Comparison of ENCODE assay signal across 26 cellular contexts in genomic region chr19:3102239-3103140, GRCh38. TPM values are rescaled to one million over a fixed set of nuclear protein-coding genes. Genes with fewer than 3 reads are reported as not detected.
DNase-seq lines count a peak whose midpoint lies in the region; ATAC-seq, FAIRE-seq and TF ChIP-seq lines count a peak whose summit lies in the region.
"Had no signal": no experiment of that assay in that cellular context is flagged by ENCODE, and none has a peak within 500 bp of the region (broad histone marks: within the 10 kb centered on the region; RNA-seq: fewer than 3 reads in every experiment).

No MANE protein-coding gene starts in this region.

- CTCF ChIA-PET in GM12878 (lab: Yijun Ruan, JAX): interaction anchor here (1.3 to 5.3 kb wide), 8 partner anchors 10 to 455 kb away, joined by 3 to 43 read pairs (median 10); no protein-coding TSS in a partner anchor
- CTCF ChIA-PET in PC-3 (lab: Charles Lee): no interaction called here

- H3K27ac ChIP-seq in BLaER1 (0 out of 2 replicates have a peak overlapping the region, but pooled peaks have one; percentile 35), GM12878 (ENCODE audit: control insufficient read depth, insufficient read depth) (no peak overlapping the region), osteoblast (ENCODE audit: low read depth, low read length) (no peak overlapping the region), PC-3 (ENCODE audit: low read length) (no peak overlapping the region)
- H3K27ac ChIP-seq: SK-N-MC had no signal

- TF ChIP-seq CTCF in GM06990 (IDR thresholded peaks at IDR 0.05; ENCODE audit: insufficient read depth, low read length, poor library complexity, severe bottlenecking) (no peak), GM12878 (IDR thresholded peaks at IDR 0.05 in 2 of 3, conservative IDR thresholded peaks at IDR 0.05 in 1 of 3; ENCODE audit: control insufficient read depth in 2 of 3, extremely low read depth in 1 of 3, insufficient read depth in 1 of 3, low read depth in 3 of 3, low read length in 3 of 3) (no peak), osteoblast (IDR thresholded peaks at IDR 0.05; ENCODE audit: extremely low read depth, low read depth, low read length) (no peak), lower leg skin (IDR thresholded peaks at IDR 0.05) (no peak), PC-3 (conservative IDR thresholded peaks at IDR 0.05; ENCODE audit: low read depth, low read length) (no peak)

- RAD21 ChIA-PET in GM12878 (lab: Charles Lee; ENCODE audit: unreplicated experiment): no interaction called here

- no peaks in the 10 kb centered on the region for H3K9me2 ChIP-seq in PC-3 (replicated peaks; ENCODE audit: low read length)

- BruUV-seq in GM12878 (replicated peaks; lab: Mats Ljungman, UMichigan) (no TSS peak), PC-3 (replicated peaks; lab: Mats Ljungman, UMichigan) (no TSS peak)

- H3K9me3 Mint-ChIP-seq in stimulated activated effector memory CD8-positive, alpha-beta T cell treated with anti-CD3 and anti-CD28 coated beads, Interleukin-12 subunit alpha, Interleukin-12 subunit beta, amount 100 ng/mL, for 72 hours: no peaks in the 10 kb centered on the region
- H3K9me3 Mint-ChIP-seq: CD8-positive, alpha-beta memory T cell; HFFc6 had no signal

- no peak for TF ChIP-seq EP300 in GM12878 (IDR thresholded peaks at IDR 0.05; ENCODE audit: borderline replicate concordance in 1 of 2, control insufficient read depth in 1 of 2, low read depth in 2 of 2, low read length in 2 of 2)

- no peaks in the 10 kb centered on the region for H3F3A ChIP-seq in PC-3 (ENCODE audit: low read length, unreplicated experiment)

- no peak overlapping the region for H2AFZ ChIP-seq in GM12878 (ENCODE audit: control insufficient read depth, low read depth, low read length)
- H2AFZ ChIP-seq in osteoblast (ENCODE audit: low read length): no peak overlapping the region
- H2AFZ ChIP-seq in PC-3 (ENCODE audit: low read length): no peak overlapping the region

- POLR2A ChIA-PET in GM12878 (lab: Charles Lee) (no interaction called here), PC-3 (lab: Charles Lee; ENCODE audit: unreplicated experiment) (interaction anchor here (0.5 kb wide), 1 partner anchor 625 kb away, joined by 10 read pairs; no protein-coding TSS in a partner anchor)

- FAIRE-seq in GM12878 (lab: Jason Lieb, UNC): no peak
- FAIRE-seq: GM18507 had no signal

- H3K36me3 Mint-ChIP-seq in stimulated activated effector memory CD8-positive, alpha-beta T cell treated with anti-CD3 and anti-CD28 coated beads, Interleukin-12 subunit alpha, Interleukin-12 subunit beta, amount 100 ng/mL, for 72 hours: no peaks in the 10 kb centered on the region
- H3K36me3 Mint-ChIP-seq: CD8-positive, alpha-beta memory T cell had no signal

- intact Hi-C loops in GM12878 (cut with micrococcal nuclease; ENCODE audit: unreplicated experiment) (no loop called here), lower leg skin (cut with DNase I; ENCODE audit: low total_unique reads) (loop anchor here (10.0 kb wide), 1 partner anchor 138 kb away; no protein-coding TSS in a partner anchor), PC-3 (cut with micrococcal nuclease) (no loop called here)

- no peaks in the 10 kb centered on the region for H3K9me3 ChIP-seq in BLaER1
- H3K9me3 ChIP-seq in GM12878 (replicated peaks; ENCODE audit: control insufficient read depth, insufficient read depth, low read length): no peaks in the 10 kb centered on the region
- no peaks in the 10 kb centered on the region for H3K9me3 ChIP-seq in osteoblast (ENCODE audit: low read depth, low read length)
- no peaks in the 10 kb centered on the region for H3K9me3 ChIP-seq in PC-3 (ENCODE audit: low read length)

- 71% methylated on average over 33 of the region's 34 CpGs for WGBS in GM12878 (ENCODE audit: insufficient coverage, insufficient replicate concordance, low lambda C conversion rate, missing lambda C conversion rate)
- WGBS in lower leg skin, 2 donors: 79 to 85% methylated on average over 29 to 31 of the region's 34 CpGs

- H3K27me3 ChIP-seq in BLaER1 (no peaks in the 10 kb centered on the region), GM06990 (replicated peaks; ENCODE audit: control insufficient read depth, insufficient read depth, low read length) (no peaks in the 10 kb centered on the region), GM12878 (replicated peaks in 1 of 2; ENCODE audit: control insufficient read depth in 2 of 2, insufficient read depth in 2 of 2, low read length in 1 of 2) (no peaks in the 10 kb centered on the region; a peak in 1 of 4 replicates), osteoblast (ENCODE audit: insufficient read depth, low read length) (no peaks in the 10 kb centered on the region), PC-3 (ENCODE audit: low read length) (no peaks in the 10 kb centered on the region)

- H3K36me3 ChIP-seq in BLaER1: 0 out of 2 replicates have a peak, but pooled peaks cover 4% of the 10 kb centered on the region
- no peaks in the 10 kb centered on the region for H3K36me3 ChIP-seq in GM06990 (ENCODE audit: control insufficient read depth, insufficient read depth, low read length)
- no peaks in the 10 kb centered on the region for H3K36me3 ChIP-seq in GM12878 (ENCODE audit: control insufficient read depth in 2 of 2, insufficient read depth in 2 of 2, low read length in 1 of 2)
- no peaks in the 10 kb centered on the region for H3K36me3 ChIP-seq in osteoblast (ENCODE audit: insufficient read depth, low read length)
- no peaks in the 10 kb centered on the region for H3K36me3 ChIP-seq in PC-3 (ENCODE audit: low read depth, low read length)

- in situ Hi-C loops in GM12878 (cut with MboI): loop anchor here (5.0 kb wide), 1 partner anchor 140 kb away; no protein-coding TSS in a partner anchor

- H3K4me1 ChIP-seq in BLaER1 (peaks cover 100% of the 10 kb centered on the region), GM12878 (ENCODE audit: control insufficient read depth, insufficient read depth, low read length) (peaks cover 6% of the 10 kb centered on the region), osteoblast (ENCODE audit: insufficient read depth, low read length) (peaks cover 19% of the 10 kb centered on the region), PC-3 (ENCODE audit: insufficient read depth, low read length) (no peaks in the 10 kb centered on the region)

- ATAC-seq in GM12878: no peak
- ATAC-seq in PC-3: no peak
- no peak for ATAC-seq in stimulated activated effector memory CD8-positive, alpha-beta T cell treated with anti-CD3 and anti-CD28 coated beads, Interleukin-12 subunit alpha, Interleukin-12 subunit beta, amount 100 ng/mL, for 72 hours
- ATAC-seq: Panc1 had no signal

- no peak for TF ChIP-seq RAD21 in GM12878 (IDR thresholded peaks at IDR 0.05; ENCODE audit: insufficient read depth, low read depth, low read length)

- peak; percentile 6 for DNase-seq in GM06990 (ENCODE audit: extremely low read depth, insufficient read length)
- DNase-seq in GM12878 (ENCODE audit: low read depth, low spot score): no peak
- peak; percentile 80 for DNase-seq in osteoblast (ENCODE audit: insufficient read length, low spot score, missing footprints)
- DNase-seq in lower leg skin (ENCODE audit: low spot score in 2 of 2): no peak
- no peak for DNase-seq in PC-3
- DNase-seq in stimulated activated effector memory CD8-positive, alpha-beta T cell treated with anti-CD3 and anti-CD28 coated beads, Interleukin-12 subunit alpha, Interleukin-12 subunit beta, amount 100 ng/mL, for 72 hours (ENCODE audit: low spot score in 2 of 2): no peak
- DNase-seq: CD8-positive, alpha-beta memory T cell; DMS79 treated with DMSO at 0.1 percent for 48 hours; GF-D8; HFFc6; IMR-90; NCI-H1092; NCI-H1417 treated with DMSO at 0.1 percent for 48 hours; NCI-H1694 treated with DMSO at 0.1 percent for 48 hours; NCI-H2081; NCI-H226; NCI-H510A; NCI-H69; SIG-M5; SW 1271 had no signal

- SMC1A ChIA-PET in GM12878 (lab: Charles Lee; ENCODE audit: uncharacterized antibody, unreplicated experiment): interaction anchor here (1.2 to 2.0 kb wide), 2 partner anchors 22 to 26 kb away, joined by 3 to 10 read pairs; no protein-coding TSS in a partner anchor

- H4K20me1 ChIP-seq in BLaER1: peaks cover 98% of the 10 kb centered on the region
- no peaks in the 10 kb centered on the region for H4K20me1 ChIP-seq in GM12878 (ENCODE audit: control insufficient read depth, insufficient read depth)
- peaks cover 79% of the 10 kb centered on the region for H4K20me1 ChIP-seq in osteoblast (ENCODE audit: insufficient read depth, low read length)
- 0 out of 2 replicates have a peak, but pooled peaks cover 4% of the 10 kb centered on the region for H4K20me1 ChIP-seq in PC-3 (ENCODE audit: low read length)

- H3K4me3 Mint-ChIP-seq in stimulated activated effector memory CD8-positive, alpha-beta T cell treated with anti-CD3 and anti-CD28 coated beads, Interleukin-12 subunit alpha, Interleukin-12 subunit beta, amount 100 ng/mL, for 72 hours: no peak overlapping the region
- H3K4me3 Mint-ChIP-seq: CD14-positive monocyte; CD8-positive, alpha-beta memory T cell; HFFc6 had no signal

- H3K4me3 ChIP-seq in BLaER1: no peak overlapping the region
- no peak overlapping the region for H3K4me3 ChIP-seq in GM06990 (replicated peaks; ENCODE audit: low read depth, low read length)
- no peak overlapping the region for H3K4me3 ChIP-seq in GM12878
- no peak overlapping the region for H3K4me3 ChIP-seq in osteoblast (ENCODE audit: insufficient read depth, low read length)
- H3K4me3 ChIP-seq in lower leg skin (ENCODE audit: low read depth, poor library complexity, severe bottlenecking): no peak overlapping the region
- H3K4me3 ChIP-seq in PC-3 (ENCODE audit: low read length): no peak overlapping the region
- H3K4me3 ChIP-seq: SK-N-MC had no signal

- peaks cover 14% of the 10 kb centered on the region for H3K4me1 Mint-ChIP-seq in stimulated activated effector memory CD8-positive, alpha-beta T cell treated with anti-CD3 and anti-CD28 coated beads, Interleukin-12 subunit alpha, Interleukin-12 subunit beta, amount 100 ng/mL, for 72 hours

- H3K4me2 ChIP-seq in BLaER1: peak overlapping the region; percentile 100
- no peak overlapping the region for H3K4me2 ChIP-seq in GM12878 (ENCODE audit: control insufficient read depth, insufficient read depth)
- no peak overlapping the region for H3K4me2 ChIP-seq in osteoblast (ENCODE audit: insufficient read depth, low read length)
- H3K4me2 ChIP-seq in PC-3 (ENCODE audit: low read length): no peak overlapping the region

- H3K27ac Mint-ChIP-seq in stimulated activated effector memory CD8-positive, alpha-beta T cell treated with anti-CD3 and anti-CD28 coated beads, Interleukin-12 subunit alpha, Interleukin-12 subunit beta, amount 100 ng/mL, for 72 hours: no peak overlapping the region
- H3K27ac Mint-ChIP-seq: CD14-positive monocyte, HFFc6 had no signal

- TF ChIP-seq POLR2A in GM12878 (IDR thresholded peaks at IDR 0.05; ENCODE audit: low read depth, low read length) (no peak), lower leg skin (IDR thresholded peaks at IDR 0.05) (no peak)

- no peak overlapping the region for H3K9ac ChIP-seq in BLaER1
- no peak overlapping the region for H3K9ac ChIP-seq in GM12878 (ENCODE audit: control insufficient read depth, insufficient read depth, low read length)
- no peak overlapping the region for H3K9ac ChIP-seq in PC-3 (ENCODE audit: low read length)

- H3K79me2 ChIP-seq in GM12878 (ENCODE audit: control insufficient read depth, insufficient read depth, low read length): no peaks in the 10 kb centered on the region
- peaks cover 96% of the 10 kb centered on the region for H3K79me2 ChIP-seq in osteoblast (ENCODE audit: insufficient read depth, low read length)
- H3K79me2 ChIP-seq in PC-3 (ENCODE audit: low read length): peaks cover 90% of the 10 kb centered on the region

RNA-seq across cellular contexts. Expression of gene GNA11, which starts 8.3 kb away (rescaled TPM):
- total RNA-seq in GM12878 (2013; cell fraction: nucleolus; rRNA removed): 5.3 and 6.9 TPM in 2 replicates
- 5.0 and 6.8 TPM in 2 replicates for total RNA-seq in GM12878 (2014; rRNA removed)
- 3.0 and 4.7 TPM in 2 replicates for total RNA-seq in GM12878 (2014; rRNA removed; fragmentation: Illumina TruSeq; extraction: Trizol)
- total RNA-seq in GM12878 (2021): 9.7 and 10.6 TPM in 2 replicates
- polyA plus RNA-seq in GM12878 (2011; ENCODE audit: low read depth): 3.1 TPM
- polyA plus RNA-seq in GM12878 (2011; rRNA removed): 1.1 and 1.6 TPM in 2 replicates
- polyA plus RNA-seq in GM12878 (2011; cell fraction: cytosol; rRNA removed): 3.6 and 4.8 TPM in 2 replicates
- polyA plus RNA-seq in GM12878 (2011; cell fraction: nucleus; rRNA removed): 6.0 and 6.4 TPM in 2 replicates
- 5.0 and 5.7 TPM in 2 replicates for polyA plus RNA-seq in GM12878 (2012)
- 7.5 and 7.9 TPM in 2 replicates for polyA plus RNA-seq in GM12878 (2014; fragmentation: Illumina TruSeq; extraction: Trizol)
- polyA plus RNA-seq in GM12878 (2014; fragmentation: Nextera tagmentation; extraction: Ambion mirVana): under 1 TPM; 0.07 to 0.21 TPM
- polyA plus RNA-seq in GM12878 (2014; rRNA removed): 5.5 and 6.4 TPM in 2 replicates
- 1 to 10 TPM; 1.9 to 2.2 TPM for polyA plus RNA-seq in GM12878 (2016; fragmentation: Nextera tagmentation; extraction: Ambion mirVana)
- polyA minus RNA-seq in GM12878 (2011; rRNA and poly(A)+ RNA removed): 5.2 and 7.8 TPM in 2 replicates
- 1.6 and 2.8 TPM in 2 replicates for polyA minus RNA-seq in GM12878 (2011; cell fraction: cytosol; rRNA and poly(A)+ RNA removed)
- 0.60 and 2.1 TPM in 2 replicates for polyA minus RNA-seq in GM12878 (2011; cell fraction: nucleus; rRNA and poly(A)+ RNA removed)
- 73.7 and 74.2 TPM in 2 replicates for total RNA-seq in osteoblast
- 10 to 100 TPM; 42.5 to 63.8 (median 56.5) TPM for total RNA-seq in lower leg skin
- 59.6 and 89.4 TPM in 2 replicates for total RNA-seq in PC-3 (2014; rRNA removed)

RNA-seq across cellular contexts. Expression of gene GNA15, which starts 33.3 kb away (rescaled TPM):
- total RNA-seq in GM12878 (2013; cell fraction: nucleolus; rRNA removed): 17.5 and 19.5 TPM in 2 replicates
- 16.7 and 18.0 TPM in 2 replicates for total RNA-seq in GM12878 (2014; rRNA removed)
- total RNA-seq in GM12878 (2014; rRNA removed; fragmentation: Illumina TruSeq; extraction: Trizol): 8.7 and 9.5 TPM in 2 replicates
- total RNA-seq in GM12878 (2021): 16.2 and 16.9 TPM in 2 replicates
- polyA plus RNA-seq in GM12878 (2011; ENCODE audit: low read depth): 1.9 TPM
- polyA plus RNA-seq in GM12878 (2011; rRNA removed): 10.2 and 16.6 TPM in 2 replicates
- polyA plus RNA-seq in GM12878 (2011; cell fraction: cytosol; rRNA removed): 23.5 and 26.3 TPM in 2 replicates
- polyA plus RNA-seq in GM12878 (2011; cell fraction: nucleus; rRNA removed): 16.4 and 17.5 TPM in 2 replicates
- polyA plus RNA-seq in GM12878 (2012): 6.3 and 11.1 TPM in 2 replicates
- polyA plus RNA-seq in GM12878 (2014; fragmentation: Illumina TruSeq; extraction: Trizol): 2.5 and 7.3 TPM in 2 replicates
- 1 to 10 TPM in 1 of 2 experiments, under 1 TPM in 1; 0.42 to 1.7 TPM for polyA plus RNA-seq in GM12878 (2014; fragmentation: Nextera tagmentation; extraction: Ambion mirVana)
- polyA plus RNA-seq in GM12878 (2014; rRNA removed): 13.0 and 13.8 TPM in 2 replicates
- 10 to 100 TPM in 1 of 2 experiments, 1 to 10 TPM in 1; 8.7 to 10.1 TPM for polyA plus RNA-seq in GM12878 (2016; fragmentation: Nextera tagmentation; extraction: Ambion mirVana)
- polyA minus RNA-seq in GM12878 (2011; rRNA and poly(A)+ RNA removed): 13.3 and 23.2 TPM in 2 replicates
- 10.2 and 11.1 TPM in 2 replicates for polyA minus RNA-seq in GM12878 (2011; cell fraction: cytosol; rRNA and poly(A)+ RNA removed)
- 4.6 and 6.2 TPM in 2 replicates for polyA minus RNA-seq in GM12878 (2011; cell fraction: nucleus; rRNA and poly(A)+ RNA removed)
- 0.36 TPM in 1 of 2 replicates, not detected in the other for total RNA-seq in osteoblast
- 100 to 1,000 TPM in 1 of 4 donors, 10 to 100 TPM in 3; 74.3 to 105 (median 84.2) TPM for total RNA-seq in lower leg skin
- not detected in 2 replicates for total RNA-seq in PC-3 (2014; rRNA removed)
- total RNA-seq: H4, HFFc6 had no signal
- polyA plus RNA-seq: IMR-90 had no signal

RNA-seq across cellular contexts. Expression of gene TLE5, which starts 40.2 kb away (rescaled TPM):
- 52.7 and 76.7 TPM in 2 replicates for total RNA-seq in GM12878 (2013; cell fraction: nucleolus; rRNA removed)
- 282 and 299 TPM in 2 replicates for total RNA-seq in GM12878 (2014; rRNA removed)
- total RNA-seq in GM12878 (2014; rRNA removed; fragmentation: Illumina TruSeq; extraction: Trizol): 144 and 153 TPM in 2 replicates
- 354 and 373 TPM in 2 replicates for total RNA-seq in GM12878 (2021)
- polyA plus RNA-seq in GM12878 (2011; ENCODE audit: low read depth): 246 TPM
- 272 and 329 TPM in 2 replicates for polyA plus RNA-seq in GM12878 (2011; rRNA removed)
- 397 and 591 TPM in 2 replicates for polyA plus RNA-seq in GM12878 (2011; cell fraction: cytosol; rRNA removed)
- 669 and 746 TPM in 2 replicates for polyA plus RNA-seq in GM12878 (2011; cell fraction: nucleus; rRNA removed)
- 274 and 326 TPM in 2 replicates for polyA plus RNA-seq in GM12878 (2012)
- polyA plus RNA-seq in GM12878 (2014; fragmentation: Illumina TruSeq; extraction: Trizol): 52.9 and 154 TPM in 2 replicates
- polyA plus RNA-seq in GM12878 (2014; fragmentation: Nextera tagmentation; extraction: Ambion mirVana): 10 to 100 TPM in 1 of 2 experiments, 1 to 10 TPM in 1; 2.5 to 13.0 TPM
- polyA plus RNA-seq in GM12878 (2014; rRNA removed): 359 and 398 TPM in 2 replicates
- 100 to 1,000 TPM in 1 of 2 experiments, 10 to 100 TPM in 1; 64.4 to 130 TPM for polyA plus RNA-seq in GM12878 (2016; fragmentation: Nextera tagmentation; extraction: Ambion mirVana)
- polyA minus RNA-seq in GM12878 (2011; rRNA and poly(A)+ RNA removed): 386 and 390 TPM in 2 replicates
- polyA minus RNA-seq in GM12878 (2011; cell fraction: cytosol; rRNA and poly(A)+ RNA removed): 245 and 292 TPM in 2 replicates
- polyA minus RNA-seq in GM12878 (2011; cell fraction: nucleus; rRNA and poly(A)+ RNA removed): 57.5 and 83.1 TPM in 2 replicates
- 209 and 211 TPM in 2 replicates for total RNA-seq in osteoblast
- 100 to 1,000 TPM; 329 to 533 (median 387) TPM for total RNA-seq in lower leg skin
- total RNA-seq in PC-3 (2014; rRNA removed): 351 and 407 TPM in 2 replicates

Comparison
In these comparisons a context has a peak if more than half of its experiments do, and no peak if none do; other contexts are left out.
1. DNase-seq: peak in GM06990 (single experiment) and osteoblast (single experiment); none in GM12878 (single experiment), lower leg skin (0 of 2), PC-3 (single experiment) and stimulated activated effector memory CD8-positive, alpha-beta T cell treated with anti-CD3 and anti-CD28 coated beads, Interleukin-12 subunit alpha, Interleukin-12 subunit beta, amount 100 ng/mL, for 72 hours (0 of 2).